In genomic region chr1:173876732-173877131, GRCh38 we compare ENCODE assay signal across 13 cellular contexts. TPM values are rescaled to one million over a fixed set of nuclear protein-coding genes. Genes with fewer than 3 reads are reported as not detected.
"Had no signal": no experiment of that assay in that cellular context is flagged by ENCODE, and none has a peak within 500 bp of the region (broad histone marks: within the 10 kb centered on the region; RNA-seq: fewer than 3 reads in every experiment).

No MANE protein-coding gene starts in this region.

- H3K9me3 ChIP-seq: HAP-1 had no signal

- H3K4me3 ChIP-seq: GM23248, HAP-1 had no signal

- H3K4me1 ChIP-seq: HAP-1 had no signal

- H2AFZ ChIP-seq: GM23248 had no signal

- H3K9ac ChIP-seq: GM23248, KMS-11 had no signal

- H3K27ac Mint-ChIP-seq: HFFc6 had no signal

- DNase-seq: GM23248, GOT3, H7, HFFc6, KBM-7 had no signal

- H3K4me2 ChIP-seq: KMS-11 had no signal

- H3K27me3 Mint-ChIP-seq: IgD-negative memory B cell had no signal

- H3K4me3 Mint-ChIP-seq: HFFc6, IgD-negative memory B cell had no signal

- ATAC-seq: HCT116, HepG2 had no signal

- H3K27ac ChIP-seq: GM23248, HL-60, KMS-11 had no signal

- H3K9me3 Mint-ChIP-seq: HFFc6, IgD-negative memory B cell had no signal

RNA-seq across cellular contexts. Expression of gene SERPINC1, which starts 40.4 kb away (rescaled TPM):
- total RNA-seq: GM23248, H4, HT1080 had no signal
